1 cellular context compared by ENCODE assay signal in the genomic region with DNA sequence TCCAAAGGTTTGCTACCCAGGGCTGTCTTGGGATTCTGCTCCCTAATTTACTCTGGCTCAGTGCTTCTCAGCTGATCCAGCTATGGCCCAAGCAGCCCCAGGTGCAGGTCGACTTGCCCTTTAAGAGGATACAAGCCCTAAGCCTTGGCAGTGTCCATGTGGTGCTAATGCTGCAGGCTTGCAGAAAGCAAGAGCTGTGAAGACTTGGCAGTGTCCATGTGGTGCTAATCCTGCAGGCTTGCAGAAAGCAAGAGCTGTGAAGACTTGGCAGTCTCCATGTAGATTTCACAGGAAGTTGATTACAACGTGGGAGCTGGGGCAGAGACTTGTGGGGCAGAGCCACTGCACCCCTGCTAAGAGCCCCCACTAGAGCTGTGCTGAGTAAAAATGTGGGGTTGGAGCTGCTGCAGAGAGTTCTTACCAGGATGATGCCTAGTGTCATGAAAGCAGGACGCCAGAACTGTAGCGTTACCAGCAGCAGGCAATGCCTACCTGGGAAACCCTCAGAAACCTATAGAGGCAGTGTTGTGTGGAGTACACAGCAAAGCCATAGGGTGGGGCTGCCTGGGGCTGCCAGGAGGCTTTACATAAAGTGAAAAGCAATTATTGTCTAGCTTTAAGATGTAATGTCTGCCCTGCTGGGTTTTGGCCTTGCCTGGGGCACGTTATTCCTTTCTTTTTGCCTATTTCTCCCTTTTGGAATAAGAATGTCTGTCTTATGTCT.
TF ChIP-seq lines count a peak whose summit lies in the region.

No MANE protein-coding gene starts in this region.

TF ChIP-seq in H1, 55 proteins besides CTCF, POLR2A, EP300 and RAD21:
- TF ChIP-seq CHD2 (IDR thresholded peaks at IDR 0.05; ENCODE audit: low read length) = no peak
- TF ChIP-seq, protein P1, sequence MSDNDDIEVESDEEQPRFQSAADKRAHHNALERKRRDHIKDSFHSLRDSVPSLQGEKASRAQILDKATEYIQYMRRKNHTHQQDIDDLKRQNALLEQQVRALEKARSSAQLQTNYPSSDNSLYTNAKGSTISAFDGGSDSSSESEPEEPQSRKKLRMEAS (IDR thresholded peaks at IDR 0.05) = peak; percentile 76
- no peak for TF ChIP-seq POLR2AphosphoS5 (IDR thresholded peaks at IDR 0.05; ENCODE audit: low read depth, low read length)
- TF ChIP-seq, protein P2, sequence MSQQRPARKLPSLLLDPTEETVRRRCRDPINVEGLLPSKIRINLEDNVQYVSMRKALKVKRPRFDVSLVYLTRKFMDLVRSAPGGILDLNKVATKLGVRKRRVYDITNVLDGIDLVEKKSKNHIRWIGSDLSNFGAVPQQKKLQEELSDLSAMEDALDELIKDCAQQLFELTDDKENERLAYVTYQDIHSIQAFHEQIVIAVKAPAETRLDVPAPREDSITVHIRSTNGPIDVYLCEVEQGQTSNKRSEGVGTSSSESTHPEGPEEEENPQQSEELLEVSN (IDR thresholded peaks at IDR 0.05) = peak; percentile 73
TF ChIP-seq in H1: peak in this region for 2.
